Comparison of ENCODE assay signal across 1 cellular context in the genomic region with DNA sequence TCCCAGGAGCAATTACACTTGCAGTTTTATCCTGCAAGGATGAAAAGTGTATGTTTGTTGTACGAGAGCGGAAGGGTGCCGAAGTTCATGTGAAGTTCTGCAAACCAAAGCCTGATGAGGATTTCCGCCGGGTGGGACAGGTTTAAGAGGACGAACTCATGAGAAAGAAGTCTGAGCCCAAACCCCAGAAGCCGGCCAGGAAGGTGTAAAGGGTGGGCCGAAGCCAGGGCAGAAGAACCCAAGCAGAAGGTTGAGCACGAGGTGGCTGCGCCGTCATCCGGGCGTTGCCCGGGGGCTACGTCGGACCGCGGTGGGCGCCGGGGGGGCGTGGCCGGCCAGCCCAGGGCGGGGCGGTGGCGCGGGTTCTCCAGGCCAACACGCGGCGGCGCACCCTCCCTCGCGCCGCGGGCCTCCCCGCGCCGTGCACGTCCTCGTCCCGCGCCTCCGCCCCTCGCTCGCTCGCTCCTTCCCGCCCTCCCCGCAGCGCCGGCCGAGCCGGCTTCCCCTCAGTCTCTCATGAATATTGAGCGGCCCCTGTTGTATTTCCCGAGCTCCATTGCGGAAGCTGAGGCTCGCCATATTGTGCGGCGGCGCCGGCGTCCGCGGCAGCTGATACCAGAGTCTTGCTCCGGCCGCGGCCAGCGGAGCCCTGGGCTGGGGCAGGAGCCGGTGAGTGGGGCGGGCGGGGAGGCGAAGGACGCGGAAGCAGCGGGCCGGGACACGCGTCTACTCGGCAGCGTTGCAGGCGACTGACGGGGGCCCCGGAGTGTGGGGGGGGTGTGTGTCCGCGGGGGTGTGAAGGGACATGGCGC.
A peak's percentile ranks its signal among the peaks of the same experiment; 100 is the strongest.
TF ChIP-seq lines count a peak whose summit lies in the region.

A gene (plus strand): TSS at position 578 of the 812 bp plus-strand sequence. CDS start 41,996 bp downstream, outside the sequence.

TF ChIP-seq in HepG2, 621 proteins besides CTCF, POLR2A, EP300 and RAD21 (continued from another document and continues in another):
- TF ChIP-seq ZNF124 (CRISPR knock-in tag; IDR thresholded peaks at IDR 0.05), result no peak; the same call in 1 of the 2 replicates
- no peak for TF ChIP-seq DPF2 (CRISPR knock-in tag; IDR thresholded peaks at IDR 0.05; ENCODE audit: borderline replicate concordance, low read depth)
- TF ChIP-seq TMF1 (CRISPR knock-in tag; IDR thresholded peaks at IDR 0.05; ENCODE audit: low read depth), result peak; percentile 77; the same call in 1 of the 2 replicates
- no peak for TF ChIP-seq SMAD1 (CRISPR knock-in tag; IDR thresholded peaks at IDR 0.05; ENCODE audit: borderline replicate concordance, low read depth)
- no peak for TF ChIP-seq ZNF34 (CRISPR knock-in tag; IDR thresholded peaks at IDR 0.05; ENCODE audit: borderline replicate concordance)
- peak; percentile 69 for TF ChIP-seq POLR2G (IDR thresholded peaks at IDR 0.05; ENCODE audit: low read depth, low read length)
- TF ChIP-seq FOXK1 (CRISPR knock-in tag; IDR thresholded peaks at IDR 0.05; ENCODE audit: borderline replicate concordance, low read depth), result no peak
- TF ChIP-seq, protein P1, sequence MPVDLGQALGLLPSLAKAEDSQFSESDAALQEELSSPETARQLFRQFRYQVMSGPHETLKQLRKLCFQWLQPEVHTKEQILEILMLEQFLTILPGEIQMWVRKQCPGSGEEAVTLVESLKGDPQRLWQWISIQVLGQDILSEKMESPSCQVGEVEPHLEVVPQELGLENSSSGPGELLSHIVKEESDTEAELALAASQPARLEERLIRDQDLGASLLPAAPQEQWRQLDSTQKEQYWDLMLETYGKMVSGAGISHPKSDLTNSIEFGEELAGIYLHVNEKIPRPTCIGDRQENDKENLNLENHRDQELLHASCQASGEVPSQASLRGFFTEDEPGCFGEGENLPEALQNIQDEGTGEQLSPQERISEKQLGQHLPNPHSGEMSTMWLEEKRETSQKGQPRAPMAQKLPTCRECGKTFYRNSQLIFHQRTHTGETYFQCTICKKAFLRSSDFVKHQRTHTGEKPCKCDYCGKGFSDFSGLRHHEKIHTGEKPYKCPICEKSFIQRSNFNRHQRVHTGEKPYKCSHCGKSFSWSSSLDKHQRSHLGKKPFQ (CRISPR knock-in tag; IDR thresholded peaks at IDR 0.05; ENCODE audit: insufficient replicate concordance), result no peak
- TF ChIP-seq, protein P2, sequence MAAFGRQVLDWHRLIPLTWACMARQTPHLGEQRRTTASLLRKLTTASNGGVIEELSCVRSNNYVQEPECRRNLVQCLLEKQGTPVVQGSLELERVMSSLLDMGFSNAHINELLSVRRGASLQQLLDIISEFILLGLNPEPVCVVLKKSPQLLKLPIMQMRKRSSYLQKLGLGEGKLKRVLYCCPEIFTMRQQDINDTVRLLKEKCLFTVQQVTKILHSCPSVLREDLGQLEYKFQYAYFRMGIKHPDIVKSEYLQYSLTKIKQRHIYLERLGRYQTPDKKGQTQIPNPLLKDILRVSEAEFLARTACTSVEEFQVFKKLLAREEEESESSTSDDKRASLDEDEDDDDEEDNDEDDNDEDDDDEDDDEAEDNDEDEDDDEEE (CRISPR knock-in tag; IDR thresholded peaks at IDR 0.05), result no peak; the same call in 1 of the 2 replicates
- no peak for TF ChIP-seq ZNF251 (CRISPR knock-in tag; IDR thresholded peaks at IDR 0.05)
- TF ChIP-seq, protein P3, sequence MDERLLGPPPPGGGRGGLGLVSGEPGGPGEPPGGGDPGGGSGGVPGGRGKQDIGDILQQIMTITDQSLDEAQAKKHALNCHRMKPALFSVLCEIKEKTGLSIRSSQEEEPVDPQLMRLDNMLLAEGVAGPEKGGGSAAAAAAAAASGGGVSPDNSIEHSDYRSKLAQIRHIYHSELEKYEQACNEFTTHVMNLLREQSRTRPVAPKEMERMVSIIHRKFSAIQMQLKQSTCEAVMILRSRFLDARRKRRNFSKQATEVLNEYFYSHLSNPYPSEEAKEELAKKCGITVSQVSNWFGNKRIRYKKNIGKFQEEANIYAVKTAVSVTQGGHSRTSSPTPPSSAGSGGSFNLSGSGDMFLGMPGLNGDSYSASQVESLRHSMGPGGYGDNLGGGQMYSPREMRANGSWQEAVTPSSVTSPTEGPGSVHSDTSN (CRISPR knock-in tag; IDR thresholded peaks at IDR 0.05), result no peak
- no peak for TF ChIP-seq ZBTB8A (CRISPR knock-in tag; IDR thresholded peaks at IDR 0.05; ENCODE audit: borderline replicate concordance, low read depth)
- no peak for TF ChIP-seq SRSF4 (IDR thresholded peaks at IDR 0.05; ENCODE audit: low read depth, low read length, poor library complexity, severe bottlenecking)
- no peak for TF ChIP-seq ZNF335 (CRISPR knock-in tag; IDR thresholded peaks at IDR 0.05)
- no peak for TF ChIP-seq RBM22 (optimal IDR thresholded peaks at IDR 0.05; ENCODE audit: low read length)
- TF ChIP-seq CAMTA2 (CRISPR knock-in tag; IDR thresholded peaks at IDR 0.05; ENCODE audit: borderline replicate concordance), result no peak
- no peak for TF ChIP-seq NFE2L2 (IDR thresholded peaks at IDR 0.05; ENCODE audit: low read length)
- TF ChIP-seq, protein P4, sequence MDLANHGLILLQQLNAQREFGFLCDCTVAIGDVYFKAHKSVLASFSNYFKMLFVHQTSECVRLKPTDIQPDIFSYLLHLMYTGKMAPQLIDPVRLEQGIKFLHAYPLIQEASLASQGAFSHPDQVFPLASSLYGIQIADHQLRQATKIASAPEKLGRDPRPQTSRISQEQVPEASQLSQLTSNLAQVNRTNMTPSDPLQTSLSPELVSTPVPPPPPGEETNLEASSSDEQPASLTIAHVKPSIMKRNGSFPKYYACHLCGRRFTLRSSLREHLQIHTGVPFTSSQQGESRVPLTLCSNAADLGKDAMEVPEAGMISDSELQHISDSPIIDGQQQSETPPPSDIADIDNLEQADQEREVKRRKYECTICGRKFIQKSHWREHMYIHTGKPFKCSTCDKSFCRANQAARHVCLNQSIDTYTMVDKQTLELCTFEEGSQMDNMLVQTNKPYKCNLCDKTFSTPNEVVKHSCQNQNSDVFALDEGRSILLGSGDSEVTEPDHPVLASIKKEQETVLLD (CRISPR knock-in tag; IDR thresholded peaks at IDR 0.05; ENCODE audit: low read depth), result no peak
- TF ChIP-seq STAG1 (CRISPR knock-in tag; IDR thresholded peaks at IDR 0.05), result no peak; the same call in 1 of the 2 replicates
- no peak for TF ChIP-seq PCBP1 (IDR thresholded peaks at IDR 0.05; ENCODE audit: borderline replicate concordance, low read depth, low read length)
- TF ChIP-seq TAF1 (CRISPR knock-in tag; IDR thresholded peaks at IDR 0.05), result peak; percentile 14; the same call in 1 of the 2 replicates
- TF ChIP-seq JUNB (CRISPR knock-in tag; IDR thresholded peaks at IDR 0.05; ENCODE audit: borderline replicate concordance), result no peak
- TF ChIP-seq TARDBP (CRISPR knock-in tag; IDR thresholded peaks at IDR 0.05), result no peak
- TF ChIP-seq SIX1 (CRISPR knock-in tag; IDR thresholded peaks at IDR 0.05; ENCODE audit: borderline replicate concordance), result 0 out of 2 replicates have a peak, but pooled peaks have one; percentile 13
- TF ChIP-seq MED1 (CRISPR knock-in tag; IDR thresholded peaks at IDR 0.05), result no peak
- TF ChIP-seq, protein P5, sequence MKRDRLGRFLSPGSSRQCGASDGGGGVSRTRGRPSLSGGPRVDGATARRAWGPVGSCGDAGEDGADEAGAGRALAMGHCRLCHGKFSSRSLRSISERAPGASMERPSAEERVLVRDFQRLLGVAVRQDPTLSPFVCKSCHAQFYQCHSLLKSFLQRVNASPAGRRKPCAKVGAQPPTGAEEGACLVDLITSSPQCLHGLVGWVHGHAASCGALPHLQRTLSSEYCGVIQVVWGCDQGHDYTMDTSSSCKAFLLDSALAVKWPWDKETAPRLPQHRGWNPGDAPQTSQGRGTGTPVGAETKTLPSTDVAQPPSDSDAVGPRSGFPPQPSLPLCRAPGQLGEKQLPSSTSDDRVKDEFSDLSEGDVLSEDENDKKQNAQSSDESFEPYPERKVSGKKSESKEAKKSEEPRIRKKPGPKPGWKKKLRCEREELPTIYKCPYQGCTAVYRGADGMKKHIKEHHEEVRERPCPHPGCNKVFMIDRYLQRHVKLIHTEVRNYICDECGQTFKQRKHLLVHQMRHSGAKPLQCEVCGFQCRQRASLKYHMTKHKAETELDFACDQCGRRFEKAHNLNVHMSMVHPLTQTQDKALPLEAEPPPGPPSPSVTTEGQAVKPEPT (CRISPR knock-in tag; IDR thresholded peaks at IDR 0.05; ENCODE audit: low read depth), result no peak
- TF ChIP-seq ZNF737 (CRISPR knock-in tag; IDR thresholded peaks at IDR 0.05; ENCODE audit: borderline replicate concordance), result no peak
- TF ChIP-seq WIZ (CRISPR knock-in tag; IDR thresholded peaks at IDR 0.05), result no peak
- TF ChIP-seq ZNF30 (CRISPR knock-in tag; IDR thresholded peaks at IDR 0.05), result no peak
- no peak for TF ChIP-seq TOPORS (CRISPR knock-in tag; IDR thresholded peaks at IDR 0.05)
- peak; percentile 83; the same call in 1 of the 2 replicates for TF ChIP-seq KLF12 (CRISPR knock-in tag; IDR thresholded peaks at IDR 0.05; ENCODE audit: borderline replicate concordance)
- no peak for TF ChIP-seq ZNF558 (CRISPR knock-in tag; IDR thresholded peaks at IDR 0.05; ENCODE audit: borderline replicate concordance)
- TF ChIP-seq, protein P6, sequence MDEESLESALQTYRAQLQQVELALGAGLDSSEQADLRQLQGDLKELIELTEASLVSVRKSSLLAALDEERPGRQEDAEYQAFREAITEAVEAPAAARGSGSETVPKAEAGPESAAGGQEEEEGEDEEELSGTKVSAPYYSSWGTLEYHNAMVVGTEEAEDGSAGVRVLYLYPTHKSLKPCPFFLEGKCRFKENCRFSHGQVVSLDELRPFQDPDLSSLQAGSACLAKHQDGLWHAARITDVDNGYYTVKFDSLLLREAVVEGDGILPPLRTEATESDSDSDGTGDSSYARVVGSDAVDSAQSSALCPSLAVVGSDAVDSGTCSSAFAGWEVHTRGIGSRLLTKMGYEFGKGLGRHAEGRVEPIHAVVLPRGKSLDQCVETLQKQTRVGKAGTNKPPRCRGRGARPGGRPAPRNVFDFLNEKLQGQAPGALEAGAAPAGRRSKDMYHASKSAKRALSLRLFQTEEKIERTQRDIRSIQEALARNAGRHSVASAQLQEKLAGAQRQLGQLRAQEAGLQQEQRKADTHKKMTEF (CRISPR knock-in tag; IDR thresholded peaks at IDR 0.05), result peak; percentile 54; the same call in 1 of the 2 replicates
- no peak for TF ChIP-seq NBN (conservative IDR thresholded peaks at IDR 0.05)
- no peak for TF ChIP-seq TGIF2 (CRISPR knock-in tag; IDR thresholded peaks at IDR 0.05)
- TF ChIP-seq SOX13 (IDR thresholded peaks at IDR 0.05), result no peak
- peak in 1 of 2 experiments; percentile 18; a peak in 1 of 4 replicates for TF ChIP-seq SOX13 (CRISPR knock-in tag; conservative IDR thresholded peaks at IDR 0.05 in 1 of 2, IDR thresholded peaks at IDR 0.05 in 1 of 2)
- TF ChIP-seq SNAI1 (CRISPR knock-in tag; IDR thresholded peaks at IDR 0.05; ENCODE audit: borderline replicate concordance), result no peak
- peak; percentile 84 for TF ChIP-seq ZFYVE20 (CRISPR knock-in tag; IDR thresholded peaks at IDR 0.05; ENCODE audit: borderline replicate concordance, low read depth)
- TF ChIP-seq, protein P7, sequence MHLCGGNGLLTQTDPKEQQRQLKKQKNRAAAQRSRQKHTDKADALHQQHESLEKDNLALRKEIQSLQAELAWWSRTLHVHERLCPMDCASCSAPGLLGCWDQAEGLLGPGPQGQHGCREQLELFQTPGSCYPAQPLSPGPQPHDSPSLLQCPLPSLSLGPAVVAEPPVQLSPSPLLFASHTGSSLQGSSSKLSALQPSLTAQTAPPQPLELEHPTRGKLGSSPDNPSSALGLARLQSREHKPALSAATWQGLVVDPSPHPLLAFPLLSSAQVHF (CRISPR knock-in tag; IDR thresholded peaks at IDR 0.05), result no peak; the same call in 1 of the 2 replicates
- TF ChIP-seq ZNF777 (CRISPR knock-in tag; IDR thresholded peaks at IDR 0.05), result peak; percentile 98
- TF ChIP-seq ZFX (CRISPR knock-in tag; IDR thresholded peaks at IDR 0.05; ENCODE audit: low read depth), result peak; percentile 59
- no peak for TF ChIP-seq RBM39 (IDR thresholded peaks at IDR 0.05; ENCODE audit: low read depth, low read length, poor library complexity, severe bottlenecking)
- TF ChIP-seq ZNF563 (CRISPR knock-in tag; IDR thresholded peaks at IDR 0.05), result peak; percentile 58; the same call in 1 of the 2 replicates
- no peak for TF ChIP-seq ZNF660 (CRISPR knock-in tag; IDR thresholded peaks at IDR 0.05; ENCODE audit: borderline replicate concordance, low read depth)
- TF ChIP-seq, protein P8, sequence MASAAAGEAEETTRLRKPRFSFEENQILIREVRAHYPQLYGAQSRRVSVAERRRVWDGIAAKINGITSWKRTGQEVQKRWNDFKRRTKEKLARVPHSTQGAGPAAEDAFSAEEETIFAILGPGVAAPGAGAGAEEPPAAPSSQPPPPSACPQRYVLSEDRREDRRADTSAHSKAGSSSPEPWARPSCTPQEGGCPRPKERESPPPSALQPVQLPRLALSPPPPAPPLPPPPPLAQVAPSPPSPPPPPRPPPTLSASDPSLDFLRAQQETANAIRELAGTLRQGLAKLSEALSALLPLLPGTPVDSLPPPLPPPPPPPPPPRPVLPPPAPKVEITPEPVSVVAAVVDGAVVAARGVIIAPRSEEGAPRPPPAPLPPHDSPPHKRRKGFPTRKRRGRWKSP (CRISPR knock-in tag; IDR thresholded peaks at IDR 0.05), result no peak
- TF ChIP-seq ZNF816 (CRISPR knock-in tag; IDR thresholded peaks at IDR 0.05; ENCODE audit: borderline replicate concordance), result peak; percentile 47; the same call in 1 of the 2 replicates
- TF ChIP-seq CENPX (CRISPR knock-in tag; IDR thresholded peaks at IDR 0.05), result no peak
- no peak for TF ChIP-seq ZNF24 (IDR thresholded peaks at IDR 0.05)
- no peak for TF ChIP-seq ISL2 (CRISPR knock-in tag; IDR thresholded peaks at IDR 0.05)
- TF ChIP-seq, protein P9, sequence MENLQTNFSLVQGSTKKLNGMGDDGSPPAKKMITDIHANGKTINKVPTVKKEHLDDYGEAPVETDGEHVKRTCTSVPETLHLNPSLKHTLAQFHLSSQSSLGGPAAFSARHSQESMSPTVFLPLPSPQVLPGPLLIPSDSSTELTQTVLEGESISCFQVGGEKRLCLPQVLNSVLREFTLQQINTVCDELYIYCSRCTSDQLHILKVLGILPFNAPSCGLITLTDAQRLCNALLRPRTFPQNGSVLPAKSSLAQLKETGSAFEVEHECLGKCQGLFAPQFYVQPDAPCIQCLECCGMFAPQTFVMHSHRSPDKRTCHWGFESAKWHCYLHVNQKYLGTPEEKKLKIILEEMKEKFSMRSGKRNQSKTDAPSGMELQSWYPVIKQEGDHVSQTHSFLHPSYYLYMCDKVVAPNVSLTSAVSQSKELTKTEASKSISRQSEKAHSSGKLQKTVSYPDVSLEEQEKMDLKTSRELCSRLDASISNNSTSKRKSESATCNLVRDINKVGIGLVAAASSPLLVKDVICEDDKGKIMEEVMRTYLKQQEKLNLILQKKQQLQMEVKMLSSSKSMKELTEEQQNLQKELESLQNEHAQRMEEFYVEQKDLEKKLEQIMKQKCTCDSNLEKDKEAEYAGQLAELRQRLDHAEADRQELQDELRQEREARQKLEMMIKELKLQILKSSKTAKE (CRISPR knock-in tag; IDR thresholded peaks at IDR 0.05; ENCODE audit: borderline replicate concordance), result no peak
- no peak for TF ChIP-seq ATF1 (CRISPR knock-in tag; IDR thresholded peaks at IDR 0.05)
- TF ChIP-seq HHEX (CRISPR knock-in tag; IDR thresholded peaks at IDR 0.05), result no peak
- TF ChIP-seq SALL1 (CRISPR knock-in tag; IDR thresholded peaks at IDR 0.05), result peak; percentile 85
- TF ChIP-seq ZNF780A (CRISPR knock-in tag; IDR thresholded peaks at IDR 0.05), result no peak
- no peak for TF ChIP-seq RFXANK (CRISPR knock-in tag; IDR thresholded peaks at IDR 0.05)
- no peak for TF ChIP-seq ZNF761 (CRISPR knock-in tag; conservative IDR thresholded peaks at IDR 0.05)
- peak; percentile 67 for TF ChIP-seq SRSF1 (optimal IDR thresholded peaks at IDR 0.05; ENCODE audit: low read depth, low read length)
